8 cellular contexts compared by ENCODE assay signal in genomic region chr9:77011973-77012817, GRCh38. TPM values are rescaled to one million over a fixed set of nuclear protein-coding genes. Genes with fewer than 3 reads are reported as not detected.
A peak's percentile ranks its signal among the peaks of the same experiment; 100 is the strongest.
DNase-seq lines count a peak whose midpoint lies in the region; ATAC-seq and TF ChIP-seq lines count a peak whose summit lies in the region.

No MANE protein-coding gene starts in this region.

- peaks cover 3% of the 10 kb centered on the region; the same call in 1 of the 2 replicates for H3K27me3 ChIP-seq in OCI-LY3 (ENCODE audit: low read depth, low read length)

- H2AFZ ChIP-seq in OCI-LY3 (ENCODE audit: low read depth, low read length) = no peak overlapping the region

- peak; percentile 39; the same call in 1 of the 2 replicates for TF ChIP-seq CTCF in OCI-LY3 (IDR thresholded peaks at IDR 0.05; ENCODE audit: low read depth, low read length)

- no peaks in the 10 kb centered on the region for H3K79me2 ChIP-seq in OCI-LY3 (ENCODE audit: low read length)

- DNase-seq in activated effector memory CD4-positive, alpha-beta T cell treated with Interleukin-2 at 50 U/mL for 16 hours = peak; percentile 34
- DNase-seq in left cardiac atrium (peak; percentile 61), renal cortical epithelial cell (ENCODE audit: low read depth) (peak; percentile 29), NCI-H146 treated with DMSO at 0.1 percent for 48 hours (lab: John Stamatoyannopoulos, UW; ENCODE audit: unreplicated experiment) (no peak)

- H3K4me3 ChIP-seq in OCI-LY3 (ENCODE audit: low read length) = no peak overlapping the region

- ATAC-seq in HG02588 (IDR thresholded peaks at IDR 0.05; ENCODE audit: unreplicated experiment) (peak; percentile 84), left cardiac atrium (peak; percentile 48 to 77), HG03108 (IDR thresholded peaks at IDR 0.05; ENCODE audit: unreplicated experiment) (no peak)

- H4K20me1 ChIP-seq in OCI-LY3 (ENCODE audit: insufficient read depth, low read length) = no peaks in the 10 kb centered on the region

- H3K27ac ChIP-seq in OCI-LY3 (ENCODE audit: low read length) = no peak overlapping the region

- intact Hi-C loops in left cardiac atrium (cut with DNase I) = no loop called here

- H3K4me1 ChIP-seq in ES-I3 (ENCODE audit: insufficient read depth, low read length) = peaks cover 11% of the 10 kb centered on the region
- H3K4me1 ChIP-seq in OCI-LY3 (ENCODE audit: low read length) = no peaks in the 10 kb centered on the region

- H3K9me3 ChIP-seq in ES-I3 (ENCODE audit: control insufficient read depth, insufficient read depth, low read length) (no peaks in the 10 kb centered on the region), OCI-LY3 (ENCODE audit: insufficient read depth, low read length) (no peaks in the 10 kb centered on the region)

- no peak overlapping the region for H3K4me2 ChIP-seq in OCI-LY3 (ENCODE audit: low read length)

- no peaks in the 10 kb centered on the region for H3K36me3 ChIP-seq in ES-I3 (ENCODE audit: insufficient read depth, low read length)
- no peaks in the 10 kb centered on the region for H3K36me3 ChIP-seq in OCI-LY3 (replicated peaks; ENCODE audit: low read depth, low read length)

- H3K9ac ChIP-seq in ES-I3 (ENCODE audit: low read depth, low read length) (peak overlapping the region; percentile 67), OCI-LY3 (ENCODE audit: low read length) (no peak overlapping the region)

RNA-seq across cellular contexts. Expression of gene FOXB2, which starts 7.3 kb away (rescaled TPM):
- not detected for total RNA-seq in left cardiac atrium
- total RNA-seq in renal cortical epithelial cell = not detected in 2 replicates
